In genomic region chr5:141843156-141843927, GRCh38 we compare ENCODE assay signal across 11 cellular contexts. TPM values are rescaled to one million over a fixed set of nuclear protein-coding genes. Genes with fewer than 3 reads are reported as not detected.
DNase-seq lines count a peak whose midpoint lies in the region; ATAC-seq and TF ChIP-seq lines count a peak whose summit lies in the region.
"Had no signal": no experiment of that assay in that cellular context is flagged by ENCODE, and none has a peak within 500 bp of the region (broad histone marks: within the 10 kb centered on the region; RNA-seq: fewer than 3 reads in every experiment).

No MANE protein-coding gene starts in this region.

- peak overlapping the region; percentile 60 for H2AFZ ChIP-seq in mesenchymal stem cell (ENCODE audit: low read depth, low read length)

- no peak overlapping the region for H3K23ac ChIP-seq in mesenchymal stem cell (ENCODE audit: low read length in 2 of 2)

- no peak for TF ChIP-seq CTCF in dorsolateral prefrontal cortex (IDR thresholded peaks at IDR 0.05 in 54 of 56, conservative IDR thresholded peaks at IDR 0.05 in 2 of 56; ENCODE audit: low read depth in 1 of 56, partially characterized antibody in 56 of 56)

- H3K9ac ChIP-seq in HUES64 (ENCODE audit: low read depth, low read length) (peak overlapping the region; percentile 10; the same call in 1 of the 2 replicates), mesenchymal stem cell (ENCODE audit: low read length) (no peak overlapping the region)

- H3K4me3 ChIP-seq in HUES64 (ENCODE audit: low read length): no peak overlapping the region
- no peak overlapping the region for H3K4me3 ChIP-seq in dorsolateral prefrontal cortex
- no peak overlapping the region for H3K4me3 ChIP-seq in mesenchymal stem cell (ENCODE audit: insufficient read depth in 1 of 2, low read depth in 1 of 2, low read length in 2 of 2)

- H3K36me3 ChIP-seq in HUES64 (ENCODE audit: insufficient read depth, low read length): no peaks in the 10 kb centered on the region
- peaks cover 0 to 2% of the 10 kb centered on the region in 2 experiments for H3K36me3 ChIP-seq in mesenchymal stem cell (ENCODE audit: control insufficient read depth in 1 of 2, insufficient read depth in 2 of 2, low read depth in 1 of 2, low read length in 2 of 2)

- H3K4ac ChIP-seq in mesenchymal stem cell (ENCODE audit: low read depth in 1 of 2, low read length in 2 of 2): peak overlapping the region in 1 of 2 experiments; percentile 44

- H3K4me1 ChIP-seq in HUES64 (ENCODE audit: insufficient read depth, low read length) (peaks cover 79% of the 10 kb centered on the region), mesenchymal stem cell (ENCODE audit: control insufficient read depth, insufficient read depth, low read depth, low read length) (no peaks in the 10 kb centered on the region)

- no peak for ATAC-seq in HG03159 (IDR thresholded peaks at IDR 0.05; ENCODE audit: unreplicated experiment)
- no peak for ATAC-seq in sciatic nerve
- no peak for ATAC-seq in GM19452 (IDR thresholded peaks at IDR 0.05; ENCODE audit: unreplicated experiment)
- ATAC-seq: naive thymus-derived CD8-positive, alpha-beta T cell had no signal

- H2AK5ac ChIP-seq in mesenchymal stem cell (ENCODE audit: low read length, severe bottlenecking): no peak overlapping the region

- H3K18ac ChIP-seq in mesenchymal stem cell (ENCODE audit: low read depth in 1 of 2, low read length in 2 of 2): peak overlapping the region; percentile 60 to 92

- no peak overlapping the region for H3K4me2 ChIP-seq in mesenchymal stem cell (ENCODE audit: low read length, poor library complexity, severe bottlenecking)

- DNase-seq in A172 (ENCODE audit: low spot score): peak; percentile 46
- peak in 1 of 10 donors; percentile 36 for DNase-seq in dorsolateral prefrontal cortex
- peak; percentile 72 for DNase-seq in mesenchymal stem cell
- no peak for DNase-seq in sciatic nerve (ENCODE audit: low spot score)
- DNase-seq in NCI-H2171 treated with DMSO at 0.1 percent for 48 hours (lab: John Stamatoyannopoulos, UW): no peak
- DNase-seq: activated naive CD8-positive, alpha-beta T cell treated with anti-CD3 and anti-CD28 coated beads for 36 hours; foreskin fibroblast; naive thymus-derived CD8-positive, alpha-beta T cell had no signal

- no peaks in the 10 kb centered on the region for H3K27me3 ChIP-seq in HUES64 (ENCODE audit: insufficient read depth, low read length)
- no peaks in the 10 kb centered on the region for H3K27me3 ChIP-seq in dorsolateral prefrontal cortex
- H3K27me3 ChIP-seq in mesenchymal stem cell (ENCODE audit: control insufficient read depth in 1 of 2, insufficient read depth in 1 of 2, low read length in 2 of 2): peaks cover 52 to 70% of the 10 kb centered on the region in 2 experiments

- intact Hi-C loops in dorsolateral prefrontal cortex (cut with DNase I) (loop anchor here in 1 of 2 donors (2.0 kb wide), 1 partner anchor 17 kb away; no protein-coding TSS in a partner anchor), sciatic nerve (cut with DNase I) (no loop called here)

- peak overlapping the region; percentile 76 for H2BK120ac ChIP-seq in mesenchymal stem cell (ENCODE audit: low read depth, low read length)

- peak overlapping the region in 1 of 2 experiments; percentile 29 for H3K14ac ChIP-seq in mesenchymal stem cell (ENCODE audit: low read length in 2 of 2)

- 35% methylated on average over 5 of the region's 5 CpGs for WGBS in HUES64
- 15% methylated on average over 5 of the region's 5 CpGs for WGBS in mesenchymal stem cell

- H3K27ac ChIP-seq in HUES64 (ENCODE audit: low read depth, low read length) (peak overlapping the region; percentile 75), dorsolateral prefrontal cortex (peak overlapping the region in 54 of 59 donors; percentile 6 to 100 (median 71)), mesenchymal stem cell (ENCODE audit: low read length, poor library complexity, severe bottlenecking) (no peak overlapping the region)

- no peaks in the 10 kb centered on the region for H3K79me1 ChIP-seq in mesenchymal stem cell (replicated peaks; ENCODE audit: low read length, poor library complexity, severe bottlenecking)

- H2BK15ac ChIP-seq in mesenchymal stem cell (ENCODE audit: low read depth, poor library complexity, severe bottlenecking): peak overlapping the region; percentile 75

- peak overlapping the region in 1 of 2 experiments; percentile 80 for H2BK12ac ChIP-seq in mesenchymal stem cell (ENCODE audit: low read length in 2 of 2)

- H3K9me3 ChIP-seq in HUES64 (ENCODE audit: insufficient read depth, low read depth, low read length) (no peaks in the 10 kb centered on the region), mesenchymal stem cell (ENCODE audit: control insufficient read depth, low read length) (no peaks in the 10 kb centered on the region)

- no peak overlapping the region for H2BK5ac ChIP-seq in mesenchymal stem cell (ENCODE audit: low read depth, low read length, poor library complexity, severe bottlenecking)

- peak overlapping the region; percentile 78 for H4K8ac ChIP-seq in mesenchymal stem cell (ENCODE audit: low read length)

- peak overlapping the region; percentile 53 for H4K91ac ChIP-seq in mesenchymal stem cell (ENCODE audit: low read length)

RNA-seq across cellular contexts. Expression of gene PCDH1, which starts 34.9 kb away (rescaled TPM):
- 7.2 and 7.4 TPM in 2 replicates for total RNA-seq in A172 (2014; rRNA removed; shearing (Covaris generic))
- polyA plus RNA-seq in HUES64 (2013, experiment 1 of 2): 72.2 TPM
- 59.3 TPM for polyA plus RNA-seq in HUES64 (2013, experiment 2 of 2)
- total RNA-seq in dorsolateral prefrontal cortex: 100 to 1,000 TPM in 12 of 120 experiments, 10 to 100 TPM in 108; 37.8 to 132 (median 87.1) TPM
- 2.1 TPM for polyA plus RNA-seq in mesenchymal stem cell (2013, experiment 1 of 2)
- 2.0 TPM for polyA plus RNA-seq in mesenchymal stem cell (2013, experiment 2 of 2)
- total RNA-seq in sciatic nerve: 36.4 TPM
- total RNA-seq: activated naive CD8-positive, alpha-beta T cell treated with anti-CD3 and anti-CD28 coated beads for 36 hours; naive thymus-derived CD8-positive, alpha-beta T cell had no signal

Comparison
In these comparisons a context has a peak if more than half of its experiments do, and no peak if none do; other contexts are left out.
1. DNase-seq: peak in A172 (single experiment) and mesenchymal stem cell (single experiment); none in sciatic nerve (single experiment) and NCI-H2171 treated with DMSO at 0.1 percent for 48 hours (single experiment).